9 cellular contexts compared by ENCODE assay signal in genomic region chr2:208064220-208064951, GRCh38. TPM values are rescaled to one million over a fixed set of nuclear protein-coding genes. Genes with fewer than 3 reads are reported as not detected.
A peak's percentile ranks its signal among the peaks of the same experiment; 100 is the strongest.
DNase-seq lines count a peak whose midpoint lies in the region; ATAC-seq and TF ChIP-seq lines count a peak whose summit lies in the region.
"Had no signal": no experiment of that assay in that cellular context is flagged by ENCODE, and none has a peak within 500 bp of the region (broad histone marks: within the 10 kb centered on the region; RNA-seq: fewer than 3 reads in every experiment).

No MANE protein-coding gene starts in this region.

- no peaks in the 10 kb centered on the region for H3K9me3 ChIP-seq in mucosa of descending colon

- peaks cover 4% of the 10 kb centered on the region for H3K27me3 Mint-ChIP-seq in activated T-helper 17 cell treated with anti-CD3 and anti-CD28 coated beads, Interleukin-2, amount 50 U/mL, for 72 hours

- H3K36me3 ChIP-seq in mucosa of descending colon (ENCODE audit: low read depth): no peaks in the 10 kb centered on the region

- no peaks in the 10 kb centered on the region for H3K4me1 ChIP-seq in mucosa of descending colon (ENCODE audit: low read depth)

- no peak overlapping the region for H3K4me3 ChIP-seq in mucosa of descending colon

- no peaks in the 10 kb centered on the region for H3K9me3 Mint-ChIP-seq in activated T-helper 17 cell treated with anti-CD3 and anti-CD28 coated beads, Interleukin-2, amount 50 U/mL, for 72 hours

- TF ChIP-seq CTCF in mucosa of descending colon (IDR thresholded peaks at IDR 0.05) (no peak), omental fat pad (IDR thresholded peaks at IDR 0.05) (no peak)

- intact Hi-C loops in mucosa of descending colon (cut with DNase I, micrococcal nuclease) (no loop called here), posterior cingulate gyrus (cut with DNase I) (no loop called here)

- H3K27ac Mint-ChIP-seq in activated T-helper 17 cell treated with anti-CD3 and anti-CD28 coated beads, Interleukin-2, amount 50 U/mL, for 72 hours: no peak overlapping the region

- no peaks in the 10 kb centered on the region for H3K4me1 Mint-ChIP-seq in activated T-helper 17 cell treated with anti-CD3 and anti-CD28 coated beads, Interleukin-2, amount 50 U/mL, for 72 hours

- peak; percentile 83 for ATAC-seq in GM18498 (IDR thresholded peaks at IDR 0.05; ENCODE audit: unreplicated experiment)
- peak; percentile 92 for ATAC-seq in HG02623 (IDR thresholded peaks at IDR 0.05; ENCODE audit: unreplicated experiment)
- ATAC-seq in activated T-helper 17 cell treated with anti-CD3 and anti-CD28 coated beads, Interleukin-2, amount 50 U/mL, for 72 hours (replicated peaks): no peak
- no peak for ATAC-seq in mucosa of descending colon
- no peak for ATAC-seq in omental fat pad (ENCODE audit: low FRiP score)

- H3K36me3 Mint-ChIP-seq in activated T-helper 17 cell treated with anti-CD3 and anti-CD28 coated beads, Interleukin-2, amount 50 U/mL, for 72 hours (ENCODE audit: low read depth): no peaks in the 10 kb centered on the region

- DNase-seq in OCI-M1 (lab: John Stamatoyannopoulos, UW): peak; percentile 85
- DNase-seq in hepatic stellate cell (ENCODE audit: low spot score): peak; percentile 79
- DNase-seq in mucosa of descending colon: no peak
- no peak for DNase-seq in posterior cingulate gyrus
- no peak for DNase-seq in omental fat pad (ENCODE audit: low spot score)
- DNase-seq: anterior cingulate cortex had no signal

- H3K4me3 Mint-ChIP-seq in activated T-helper 17 cell treated with anti-CD3 and anti-CD28 coated beads, Interleukin-2, amount 50 U/mL, for 72 hours: no peak overlapping the region

RNA-seq across cellular contexts. Expression of gene PLEKHM3, which starts 39.1 kb away (rescaled TPM):
- total RNA-seq in activated T-helper 17 cell treated with anti-CD3 and anti-CD28 coated beads, Interleukin-2, amount 50 U/mL, for 72 hours: 1 to 10 TPM; 3.2 to 5.3 TPM
- total RNA-seq in mucosa of descending colon (10 to 100 TPM in 2 of 3 donors, 1 to 10 TPM in 1; 9.7 to 21.1 (median 12.9) TPM), omental fat pad (10 to 100 TPM; 14.1 to 31.4 (median 24.2) TPM)

RNA-seq across cellular contexts. Expression of gene CRYGD, which starts 59.9 kb away (rescaled TPM):
- not detected for total RNA-seq in activated T-helper 17 cell treated with anti-CD3 and anti-CD28 coated beads, Interleukin-2, amount 50 U/mL, for 72 hours
- total RNA-seq in mucosa of descending colon (not detected), omental fat pad (not detected)

Comparison
In these comparisons a context has a peak if more than half of its experiments do, and no peak if none do; other contexts are left out.
1. ATAC-seq: peak in GM18498 (single experiment) and HG02623 (single experiment); none in activated T-helper 17 cell treated with anti-CD3 and anti-CD28 coated beads, Interleukin-2, amount 50 U/mL, for 72 hours (single experiment), mucosa of descending colon (single experiment) and omental fat pad (single experiment).
2. DNase-seq: peak in OCI-M1 (single experiment) and hepatic stellate cell (single experiment); none in mucosa of descending colon (0 of 3), posterior cingulate gyrus (0 of 10) and omental fat pad (single experiment).